Comparison of ENCODE assay signal across 9 cellular contexts in genomic region chr12:4119157-4119761, GRCh38.
DNase-seq lines count a peak whose midpoint lies in the region; ATAC-seq and TF ChIP-seq lines count a peak whose summit lies in the region.
"Had no signal": no experiment of that assay in that cellular context is flagged by ENCODE, and none has a peak within 500 bp of the region (broad histone marks: within the 10 kb centered on the region; RNA-seq: fewer than 3 reads in every experiment).

No MANE protein-coding gene starts in this region.

- DNase-seq in LHCN-M2 (ENCODE audit: low read depth) (peak; percentile 75), naive B cell (peak; percentile 47), H4 (ENCODE audit: low spot score) (no peak), spleen (no peak), D341Med (ENCODE audit: low spot score) (no peak), BE2C (no peak)

- no peak for TF ChIP-seq POLR2A in spleen (IDR thresholded peaks at IDR 0.05)

- H3K27ac ChIP-seq in spleen, result peak overlapping the region in 4 of 8 donors; percentile 19 to 67 (median 48)

- H3K4me1 ChIP-seq in spleen, result peaks cover 17 to 51% (median 45%) of the 10 kb centered on the region in 6 donors
- H3K4me1 ChIP-seq in BE2C, result no peaks in the 10 kb centered on the region

- no peaks in the 10 kb centered on the region for H3K9me3 ChIP-seq in spleen
- no peaks in the 10 kb centered on the region for H3K9me3 ChIP-seq in BE2C

- H3K27me3 ChIP-seq in spleen (replicated peaks in 1 of 7), result peaks cover 0 to 21% (median 0%) of the 10 kb centered on the region in 7 donors
- H3K27me3 ChIP-seq in BE2C, result peaks cover 22% of the 10 kb centered on the region

- H3K4me3 ChIP-seq in spleen (no peak overlapping the region), BE2C (ENCODE audit: low read depth, low read length) (no peak overlapping the region)

- H3K27me3 Mint-ChIP-seq in naive B cell, result no peaks in the 10 kb centered on the region

- H3K27ac Mint-ChIP-seq in naive B cell, result peak overlapping the region; percentile 56 to 96 (median 94)

- H3K36me3 ChIP-seq in spleen, result no peaks in the 10 kb centered on the region
- H3K36me3 ChIP-seq in BE2C, result no peaks in the 10 kb centered on the region

- TF ChIP-seq CTCF in spleen (IDR thresholded peaks at IDR 0.05 in 8 of 11, conservative IDR thresholded peaks at IDR 0.05 in 3 of 11) (no peak), BE2C (IDR thresholded peaks at IDR 0.05; ENCODE audit: low read depth, low read length) (no peak)

- peak overlapping the region in 6 of 8 donors; percentile 68 to 89 (median 84) for H3K4me3 Mint-ChIP-seq in naive B cell
- H3K4me3 Mint-ChIP-seq: mesothelial cell of epicardium had no signal

- peaks cover 54 to 64% (median 60%) of the 10 kb centered on the region in 3 donors for H3K4me1 Mint-ChIP-seq in naive B cell

- ATAC-seq in GM18508 (IDR thresholded peaks at IDR 0.05; ENCODE audit: insufficient read depth, unreplicated experiment) (peak; percentile 58), GM21737 (IDR thresholded peaks at IDR 0.05; ENCODE audit: unreplicated experiment) (peak; percentile 73), naive B cell (ENCODE audit: low read depth in 2 of 2) (peak; percentile 27 to 37)

- no peaks in the 10 kb centered on the region for H3K9me3 Mint-ChIP-seq in naive B cell
- H3K9me3 Mint-ChIP-seq: mesothelial cell of epicardium had no signal

- H3K36me3 Mint-ChIP-seq in naive B cell, result no peaks in the 10 kb centered on the region
- H3K36me3 Mint-ChIP-seq: mesothelial cell of epicardium had no signal

- 57 to 66% (median 59%) methylated on average over 7 of the region's 7 CpGs for WGBS in spleen, 5 donors

- intact Hi-C loops in spleen (cut with DNase I; ENCODE audit: low total_unique reads), result no loop called here

Comparison
In these comparisons a context has a peak if more than half of its experiments do, and no peak if none do; other contexts are left out.
1. DNase-seq: peak in LHCN-M2 (single experiment) and naive B cell (single experiment); none in H4 (single experiment), spleen (single experiment), D341Med (single experiment) and BE2C (single experiment).
2. Peak in every context shown above with its lines, with median percentiles within 50 percentile points of each other: ATAC-seq.